In genomic region chr19:52296773-52297600, GRCh38 we compare ENCODE assay signal across 1 cellular context.
TF ChIP-seq lines count a peak whose summit lies in the region.

ZNF480 (plus strand) TSS chr19:52297169; CDS start chr19:52300413, 3,244 bp downstream.

TF ChIP-seq in HCT116, 20 proteins besides CTCF, POLR2A, EP300 and RAD21 (continued from another document):
- TF ChIP-seq JUND (IDR thresholded peaks at IDR 0.05) (no peak), CEBPB (IDR thresholded peaks at IDR 0.05; ENCODE audit: low read depth) (no peak), YY1 (IDR thresholded peaks at IDR 0.05; ENCODE audit: extremely low read depth, insufficient replicate concordance, low read depth, low read length) (no peak), CBX3 (IDR thresholded peaks at IDR 0.05; ENCODE audit: low read depth) (no peak), MAX (IDR thresholded peaks at IDR 0.05) (peak; percentile 58; the same call in 1 of the 2 replicates), EGR1 (IDR thresholded peaks at IDR 0.05; ENCODE audit: low read depth) (no peak), EZH2 (IDR thresholded peaks at IDR 0.05) (no peak), SP1 (IDR thresholded peaks at IDR 0.05; ENCODE audit: low read depth) (no peak), TCF7L2 (IDR thresholded peaks at IDR 0.05; ENCODE audit: borderline replicate concordance, extremely low read depth, insufficient read depth, insufficient read length) (no peak), EZH2phosphoT487 (IDR thresholded peaks at IDR 0.05; ENCODE audit: borderline replicate concordance) (no peak), ZNF274 (IDR thresholded peaks at IDR 0.05; ENCODE audit: low read depth, low read length) (no peak), POLR2AphosphoS5 (IDR thresholded peaks at IDR 0.05; ENCODE audit: low read depth, low read length) (peak; percentile 66)
